In genomic region chr6:21780144-21780543, GRCh38 we compare ENCODE assay signal across 1 cellular context.
TF ChIP-seq lines count a peak whose summit lies in the region.

No MANE protein-coding gene starts in this region.

TF ChIP-seq in GM23338, 12 proteins besides CTCF, POLR2A, EP300 and RAD21 (continued from another document):
- TF ChIP-seq ZNF462 (CRISPR knock-in tag; IDR thresholded peaks at IDR 0.05): no peak
